28 cellular contexts compared by ENCODE assay signal in the genomic region with DNA sequence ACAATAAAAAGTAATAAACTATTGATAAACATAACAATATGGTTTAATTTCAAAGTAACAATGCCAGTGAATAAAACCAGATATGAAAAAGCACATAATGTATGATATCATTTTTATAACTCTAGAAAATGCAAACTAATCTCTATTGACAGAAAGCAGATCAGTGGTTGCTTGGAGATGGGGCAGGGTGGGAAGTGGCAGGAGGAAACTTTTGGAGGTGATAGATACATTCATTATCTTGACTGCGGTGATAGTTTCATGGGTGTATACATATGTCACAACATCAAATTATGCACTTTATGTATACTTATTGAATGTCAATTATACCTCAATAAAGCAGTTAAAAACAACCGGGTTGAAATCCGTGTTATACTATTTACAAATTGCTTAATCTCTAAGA.
"Had no signal": no experiment of that assay in that cellular context is flagged by ENCODE, and none has a peak within 500 bp of the region (broad histone marks: within the 10 kb centered on the region; RNA-seq: fewer than 3 reads in every experiment).

No MANE protein-coding gene starts in this region.

- H2AFZ ChIP-seq: parathyroid adenoma had no signal

- FAIRE-seq: colon, endothelial cell of umbilical vein had no signal

- ATAC-seq: heart right ventricle; naive thymus-derived CD4-positive, alpha-beta T cell; right lobe of liver had no signal

- H3K79me2 ChIP-seq: parathyroid adenoma had no signal

- H3K27me3 Mint-ChIP-seq: naive thymus-derived CD4-positive, alpha-beta T cell; progenitor cell of endocrine pancreas had no signal

- H3K36me3 ChIP-seq: esophagus squamous epithelium, heart right ventricle, neural progenitor cell, right lobe of liver, stomach, thyroid gland had no signal

- H3K4me1 ChIP-seq: esophagus squamous epithelium, heart right ventricle, neural progenitor cell, right lobe of liver, stomach, thyroid gland had no signal

- H3K4me3 Mint-ChIP-seq: immature natural killer cell, mesothelial cell of epicardium, nephron, neural progenitor cell had no signal

- DNase-seq: effector CD8-positive, alpha-beta T cell; esophagus squamous epithelium; foreskin melanocyte; glutamatergic neuron; heart right ventricle; hypothalamus; immature natural killer cell; islet precursor cell; kidney glomerular epithelial cell; mesenchymal stem cell; naive thymus-derived CD4-positive, alpha-beta T cell; right lobe of liver; stimulated activated CD4-positive, alpha-beta T cell treated with anti-CD3 and anti-CD28 coated beads, Interleukin-12 subunit alpha, Interleukin-12 subunit beta, amount 100 ng/mL, for 4 hours; stimulated activated CD4-positive, alpha-beta T cell treated with anti-CD3 and anti-CD28 coated beads, Interleukin-1b, Interleukin-23, amount 100 ng/mL, for 48 hours; stimulated activated CD4-positive, alpha-beta T cell treated with anti-CD3 and anti-CD28 coated beads, Interleukin-4, amount 100 ng/mL, for 1 hour; stimulated activated CD8-positive, alpha-beta memory T cell treated with anti-CD3 and anti-CD28 coated beads, Interleukin-4, amount 100 ng/mL, for 48 hours; stimulated activated naive CD4-positive, alpha-beta T cell treated with Interleukin-2 at 50 U/mL for 16 hours; stomach; thyroid gland had no signal

- H3K4me3 ChIP-seq: esophagus squamous epithelium, heart right ventricle, lung, neural progenitor cell, right lobe of liver, smooth muscle cell, stomach, thyroid gland had no signal

- H3K27me3 ChIP-seq: esophagus squamous epithelium, heart right ventricle, neural progenitor cell, right lobe of liver, stomach, thyroid gland had no signal

- H3K27ac ChIP-seq: esophagus squamous epithelium, heart right ventricle, neural progenitor cell, parathyroid adenoma, right lobe of liver, stomach, thyroid gland had no signal

- H3K4me2 ChIP-seq: neural progenitor cell, smooth muscle cell had no signal

- H3K36me3 Mint-ChIP-seq: neural progenitor cell had no signal

- H3K9ac ChIP-seq: neural progenitor cell, parathyroid adenoma had no signal

- H3K4me1 Mint-ChIP-seq: nephron, neural progenitor cell had no signal

- H3K9me3 ChIP-seq: esophagus squamous epithelium, right lobe of liver, thyroid gland had no signal

- H3K27ac Mint-ChIP-seq: nephron, neural progenitor cell had no signal
